ENCODE assay signal across 8 cellular contexts in the genomic region with DNA sequence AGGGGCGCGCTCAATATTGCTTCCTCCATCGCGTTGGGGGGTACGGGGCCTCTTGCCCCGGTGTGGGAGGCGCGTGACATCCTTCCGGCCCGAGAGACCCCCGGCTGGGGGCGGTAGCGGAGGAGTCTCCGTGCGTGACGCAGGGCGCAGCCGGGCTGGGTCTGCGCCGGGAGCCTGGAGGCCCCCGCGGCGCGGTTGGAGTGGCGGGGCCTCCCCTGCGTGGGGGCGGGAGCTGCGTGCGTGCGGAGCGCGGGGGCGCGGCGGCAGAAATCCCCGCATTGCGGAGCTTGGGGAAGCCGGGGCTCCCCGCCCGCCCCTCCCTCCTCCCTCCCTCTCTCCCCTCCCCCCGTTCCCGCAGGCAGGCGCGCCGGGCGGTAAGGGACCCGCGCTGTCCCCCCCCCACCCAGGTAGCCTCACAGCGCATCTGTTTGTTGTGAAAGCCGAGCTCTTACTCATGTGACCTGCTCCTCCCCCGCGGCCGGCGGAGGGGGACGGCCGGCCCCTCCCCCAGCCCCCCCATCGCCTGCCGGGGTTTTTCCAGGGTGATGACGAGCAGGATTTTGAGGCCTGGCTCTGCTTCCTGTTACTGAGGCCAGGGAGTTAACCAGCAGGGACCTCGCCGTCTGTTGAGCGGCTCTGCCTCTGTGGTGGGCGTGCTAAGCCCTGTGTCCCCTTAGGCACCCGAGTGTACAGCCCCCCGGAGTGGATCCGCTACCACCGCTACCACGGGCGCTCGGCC. TPM values are rescaled to one million over a fixed set of nuclear protein-coding genes. Genes with fewer than 3 reads are reported as not detected.
DNase-seq lines count a peak whose midpoint lies in the region; ATAC-seq, FAIRE-seq and TF ChIP-seq lines count a peak whose summit lies in the region.

No MANE protein-coding gene starts in this region.

- POLR2A ChIA-PET in T-cell (lab: Charles Lee), result interaction anchor here in 1 of 2 donors (1.2 kb wide), 1 partner anchor 578 kb away, joined by 6 read pairs; no protein-coding TSS in a partner anchor

- WGBS in pancreas, 2 donors, result 13 to 24% methylated on average over 25 to 70 of the region's 70 CpGs

- H3K9me3 ChIP-seq in adipocyte (ENCODE audit: control insufficient read depth, low read length) (no peaks in the 10 kb centered on the region), cardiac muscle cell (ENCODE audit: low read depth) (no peaks in the 10 kb centered on the region), pancreas (no peaks in the 10 kb centered on the region), thoracic aorta (no peaks in the 10 kb centered on the region)

- peak overlapping the region; percentile 99 for H3K27ac ChIP-seq in cardiac muscle cell
- peak overlapping the region; percentile 67 to 95 (median 90) for H3K27ac ChIP-seq in pancreas
- peak overlapping the region; percentile 90 to 93 for H3K27ac ChIP-seq in thoracic aorta

- TF ChIP-seq CTCF in cardiac muscle cell (IDR thresholded peaks at IDR 0.05; ENCODE audit: low read depth, low read length), result no peak
- no peak for TF ChIP-seq CTCF in pancreas (IDR thresholded peaks at IDR 0.05)
- no peak for TF ChIP-seq CTCF in thoracic aorta (IDR thresholded peaks at IDR 0.05)

- no peaks in the 10 kb centered on the region for H3K27me3 Mint-ChIP-seq in T-cell

- H3K4me3 Mint-ChIP-seq in T-cell, result peak overlapping the region; percentile 87 to 92 (median 87)

- no peaks in the 10 kb centered on the region for H3K9me3 Mint-ChIP-seq in T-cell

- DNase-seq in ELF-1 (ENCODE audit: low read depth, low spot score), result peak; percentile 81
- peak; percentile 54 to 65 for DNase-seq in Kasumi-1 (lab: John Stamatoyannopoulos, UW)
- DNase-seq in T-cell, result peak; percentile 32 to 87 (median 78)
- DNase-seq in adipocyte (ENCODE audit: low read depth), result peak; percentile 92
- DNase-seq in cardiac muscle cell (ENCODE audit: low read depth in 1 of 2, low spot score in 1 of 2), result peak; percentile 82 to 96
- peak; percentile 86 to 93 (median 88) for DNase-seq in pancreas
- DNase-seq in thoracic aorta (ENCODE audit: low spot score), result peak; percentile 55

- peaks cover 25% of the 10 kb centered on the region for H3K36me3 ChIP-seq in adipocyte (ENCODE audit: control insufficient read depth, insufficient read depth, low read length, severe bottlenecking)
- H3K36me3 ChIP-seq in cardiac muscle cell, result peaks cover 11% of the 10 kb centered on the region
- H3K36me3 ChIP-seq in pancreas, result peaks cover 0 to 19% (median 17%) of the 10 kb centered on the region in 3 donors
- peaks cover 21% of the 10 kb centered on the region for H3K36me3 ChIP-seq in thoracic aorta

- H3K27ac Mint-ChIP-seq in T-cell, result peak overlapping the region; percentile 81 to 87

- no peak for FAIRE-seq in pancreas (lab: Jason Lieb, UNC)

- intact Hi-C loops in pancreas (cut with DNase I), result no loop called here

- H3K4me3 ChIP-seq in adipocyte (ENCODE audit: low read length), result peak overlapping the region; percentile 92
- peak overlapping the region; percentile 93 for H3K4me3 ChIP-seq in cardiac muscle cell
- H3K4me3 ChIP-seq in pancreas, result peak overlapping the region; percentile 91 to 98 (median 95)
- H3K4me3 ChIP-seq in thoracic aorta, result peak overlapping the region; percentile 93

- H3K4me1 Mint-ChIP-seq in T-cell, result peaks cover 19 to 41% (median 30%) of the 10 kb centered on the region in 3 donors

- peak in 3 of 4 experiments; percentile 6 to 54 (median 8) for ATAC-seq in T-cell (replicated peaks in 1 of 4)
- peak; percentile 20 to 57 (median 48) for ATAC-seq in pancreas
- ATAC-seq in thoracic aorta (ENCODE audit: insufficient number of reproducible peaks, low FRiP score, low read depth), result peak; percentile 32
- no peak for ATAC-seq in GM19463 (IDR thresholded peaks at IDR 0.05; ENCODE audit: unreplicated experiment)

- peaks cover 59% of the 10 kb centered on the region for H3K4me1 ChIP-seq in adipocyte (ENCODE audit: control insufficient read depth, insufficient read depth, low read length)
- H3K4me1 ChIP-seq in cardiac muscle cell (ENCODE audit: low read depth), result peaks cover 28% of the 10 kb centered on the region
- peaks cover 16 to 49% (median 18%) of the 10 kb centered on the region in 3 donors for H3K4me1 ChIP-seq in pancreas
- H3K4me1 ChIP-seq in thoracic aorta (ENCODE audit: control insufficient read depth in 1 of 2, low read depth in 2 of 2), result peaks cover 26 to 55% of the 10 kb centered on the region in 2 donors

- H3K36me3 Mint-ChIP-seq in T-cell, result peaks cover 7% of the 10 kb centered on the region

- H3K27me3 ChIP-seq in adipocyte (replicated peaks; ENCODE audit: control insufficient read depth, insufficient read depth, low read length), result no peaks in the 10 kb centered on the region
- H3K27me3 ChIP-seq in cardiac muscle cell, result no peaks in the 10 kb centered on the region
- H3K27me3 ChIP-seq in pancreas, result no peaks in the 10 kb centered on the region
- H3K27me3 ChIP-seq in thoracic aorta (replicated peaks; ENCODE audit: insufficient read depth), result no peaks in the 10 kb centered on the region

- H3K9ac ChIP-seq in adipocyte (ENCODE audit: low read length), result peak overlapping the region; percentile 98

- CTCF ChIA-PET in T-cell (lab: Charles Lee), result interaction anchor here in 1 of 2 donors (0.5 to 1.2 kb wide), 4 partner anchors 9 to 563 kb away, joined by 3 to 7 read pairs (median 4); a partner anchor contains a TSS

RNA-seq across cellular contexts. Expression of a gene that starts 1.6 kb away (rescaled TPM):
- total RNA-seq in T-cell (100 to 1,000 TPM in 2 of 5 donors, 10 to 100 TPM in 3; 61.5 to 167 (median 65.0) TPM), cardiac muscle cell (37.4 and 62.2 TPM in 2 replicates), pancreas (10 to 100 TPM; 25.8 to 90.1 (median 33.1) TPM), thoracic aorta (100 to 1,000 TPM in 1 of 2 donors, 10 to 100 TPM in 1; 54.0 to 112 TPM)
- polyA plus RNA-seq in cardiac muscle cell (46.1 and 74.4 TPM in 2 replicates), pancreas (10 to 100 TPM; 55.3 to 82.7 TPM)

RNA-seq across cellular contexts. Expression of a gene that starts 43.7 kb away (rescaled TPM):
- 10 to 100 TPM; 28.2 to 42.7 (median 39.6) TPM for total RNA-seq in T-cell
- total RNA-seq in cardiac muscle cell, result 36.0 and 109 TPM in 2 replicates
- polyA plus RNA-seq in cardiac muscle cell, result 37.6 and 112 TPM in 2 replicates
- 10 to 100 TPM; 37.2 to 61.9 (median 54.1) TPM for total RNA-seq in pancreas
- 10 to 100 TPM; 51.1 to 56.4 TPM for polyA plus RNA-seq in pancreas
- 10 to 100 TPM; 46.1 to 60.1 TPM for total RNA-seq in thoracic aorta

RNA-seq across cellular contexts. Expression of a gene that starts 43.9 kb away (rescaled TPM):
- total RNA-seq in T-cell (10 to 100 TPM; 15.7 to 22.1 (median 15.9) TPM), cardiac muscle cell (10.5 and 21.0 TPM in 2 replicates), pancreas (10 to 100 TPM in 4 of 6 donors, 1 to 10 TPM in 2; 7.4 to 13.1 (median 12.1) TPM), thoracic aorta (10 to 100 TPM; 17.4 to 30.1 TPM)
- polyA plus RNA-seq in cardiac muscle cell (19.2 and 38.0 TPM in 2 replicates), pancreas (1 to 10 TPM; 7.1 to 8.6 TPM)

RNA-seq across cellular contexts. Expression of a gene that starts 50.4 kb away (rescaled TPM):
- total RNA-seq in T-cell (under 1 TPM in 1 of 5 donors, not detected in 4; 0.10 TPM), cardiac muscle cell (1.8 TPM in 1 of 2 replicates, not detected in the other), pancreas (not detected), thoracic aorta (not detected)
- polyA plus RNA-seq in cardiac muscle cell (not detected in 2 replicates), pancreas (not detected)
